ENCODE assay signal across 8 cellular contexts in genomic region chr7:139635521-139636240, GRCh38.
DNase-seq lines count a peak whose midpoint lies in the region; ATAC-seq and TF ChIP-seq lines count a peak whose summit lies in the region.
"Had no signal": no experiment of that assay in that cellular context is flagged by ENCODE, and none has a peak within 500 bp of the region (broad histone marks: within the 10 kb centered on the region; RNA-seq: fewer than 3 reads in every experiment).

No MANE protein-coding gene starts in this region.

- peaks cover 25% of the 10 kb centered on the region for H3K36me3 Mint-ChIP-seq in activated T-helper 17 cell treated with anti-CD3 and anti-CD28 coated beads, Interleukin-2, amount 50 U/mL, for 72 hours (ENCODE audit: low read depth)
- H3K36me3 Mint-ChIP-seq in nephron (ENCODE audit: low read depth): peaks cover 64% of the 10 kb centered on the region
- peaks cover 23% of the 10 kb centered on the region for H3K36me3 Mint-ChIP-seq in stimulated activated naive CD8-positive, alpha-beta T cell treated with anti-CD3 and anti-CD28 coated beads, Interleukin-15, Interleukin-2, amounts not matched to agents 100 ng/mL and 50 ng/mL, for 24 hours (ENCODE audit: low read depth)

- TF ChIP-seq CTCF in nephron (IDR thresholded peaks at IDR 0.05; ENCODE audit: unreplicated experiment in 3 of 3) (no peak), tibial nerve (IDR thresholded peaks at IDR 0.05) (no peak), GM10266 (IDR thresholded peaks at IDR 0.05; ENCODE audit: control insufficient read depth, insufficient read depth, low read depth, missing control alignments) (no peak)

- H3K4me3 ChIP-seq in tibial nerve: no peak overlapping the region

- H3K27me3 Mint-ChIP-seq in activated T-helper 17 cell treated with anti-CD3 and anti-CD28 coated beads, Interleukin-2, amount 50 U/mL, for 72 hours: no peaks in the 10 kb centered on the region
- no peaks in the 10 kb centered on the region for H3K27me3 Mint-ChIP-seq in nephron (ENCODE audit: low read depth)
- no peaks in the 10 kb centered on the region for H3K27me3 Mint-ChIP-seq in stimulated activated naive CD8-positive, alpha-beta T cell treated with anti-CD3 and anti-CD28 coated beads, Interleukin-15, Interleukin-2, amounts not matched to agents 100 ng/mL and 50 ng/mL, for 24 hours

- no peak for TF ChIP-seq EP300 in tibial nerve (IDR thresholded peaks at IDR 0.05)

- H3K4me1 ChIP-seq in tibial nerve: no peaks in the 10 kb centered on the region

- H3K27me3 ChIP-seq in tibial nerve: no peaks in the 10 kb centered on the region

- no peaks in the 10 kb centered on the region for H3K9me3 ChIP-seq in tibial nerve

- peak overlapping the region; percentile 79 for H3K4me3 Mint-ChIP-seq in activated T-helper 17 cell treated with anti-CD3 and anti-CD28 coated beads, Interleukin-2, amount 50 U/mL, for 72 hours
- H3K4me3 Mint-ChIP-seq in nephron: no peak overlapping the region
- H3K4me3 Mint-ChIP-seq in stimulated activated naive CD8-positive, alpha-beta T cell treated with anti-CD3 and anti-CD28 coated beads, Interleukin-15, Interleukin-2, amounts not matched to agents 100 ng/mL and 50 ng/mL, for 24 hours: peak overlapping the region; percentile 74

- no peak overlapping the region for H3K27ac ChIP-seq in tibial nerve

- peaks cover 29% of the 10 kb centered on the region for H3K4me1 Mint-ChIP-seq in activated T-helper 17 cell treated with anti-CD3 and anti-CD28 coated beads, Interleukin-2, amount 50 U/mL, for 72 hours
- H3K4me1 Mint-ChIP-seq in nephron: peaks cover 10% of the 10 kb centered on the region
- peaks cover 32% of the 10 kb centered on the region for H3K4me1 Mint-ChIP-seq in stimulated activated naive CD8-positive, alpha-beta T cell treated with anti-CD3 and anti-CD28 coated beads, Interleukin-15, Interleukin-2, amounts not matched to agents 100 ng/mL and 50 ng/mL, for 24 hours (ENCODE audit: low read depth)

- DNase-seq in UCSD-AML1 (lab: John Stamatoyannopoulos, UW; ENCODE audit: unreplicated experiment) (peak; percentile 60), tibial nerve (ENCODE audit: low spot score in 2 of 2) (no peak), GM10266 (ENCODE audit: extremely low spot score) (no peak)
- DNase-seq: NCI-H1105 treated with DMSO at 0.1 percent for 48 hours had no signal

- peak; percentile 95 for ATAC-seq in activated T-helper 17 cell treated with anti-CD3 and anti-CD28 coated beads, Interleukin-2, amount 50 U/mL, for 72 hours (replicated peaks)
- no peak for ATAC-seq in HG02588 (IDR thresholded peaks at IDR 0.05; ENCODE audit: unreplicated experiment)

- H3K27ac Mint-ChIP-seq in activated T-helper 17 cell treated with anti-CD3 and anti-CD28 coated beads, Interleukin-2, amount 50 U/mL, for 72 hours: peak overlapping the region; percentile 89
- H3K27ac Mint-ChIP-seq in nephron: peak overlapping the region in 2 of 3 experiments; percentile 26 to 77
- peak overlapping the region; percentile 85 for H3K27ac Mint-ChIP-seq in stimulated activated naive CD8-positive, alpha-beta T cell treated with anti-CD3 and anti-CD28 coated beads, Interleukin-15, Interleukin-2, amounts not matched to agents 100 ng/mL and 50 ng/mL, for 24 hours

- H3K9me3 Mint-ChIP-seq in activated T-helper 17 cell treated with anti-CD3 and anti-CD28 coated beads, Interleukin-2, amount 50 U/mL, for 72 hours: no peaks in the 10 kb centered on the region
- no peaks in the 10 kb centered on the region for H3K9me3 Mint-ChIP-seq in nephron
- H3K9me3 Mint-ChIP-seq in stimulated activated naive CD8-positive, alpha-beta T cell treated with anti-CD3 and anti-CD28 coated beads, Interleukin-15, Interleukin-2, amounts not matched to agents 100 ng/mL and 50 ng/mL, for 24 hours: peaks cover 7% of the 10 kb centered on the region

- TF ChIP-seq POLR2A in tibial nerve (IDR thresholded peaks at IDR 0.05): no peak

- 81 to 83% methylated on average over 25 of the region's 25 CpGs for WGBS in tibial nerve, 2 donors

- H3K36me3 ChIP-seq in tibial nerve: peaks cover 0 to 25% (median 0%) of the 10 kb centered on the region in 3 donors

Comparison
In these comparisons a context has a peak if more than half of its experiments do, and no peak if none do; other contexts are left out.
1. H3K4me3 Mint-ChIP-seq: peak in activated T-helper 17 cell treated with anti-CD3 and anti-CD28 coated beads, Interleukin-2, amount 50 U/mL, for 72 hours (single experiment) and stimulated activated naive CD8-positive, alpha-beta T cell treated with anti-CD3 and anti-CD28 coated beads, Interleukin-15, Interleukin-2, amounts not matched to agents 100 ng/mL and 50 ng/mL, for 24 hours (single experiment); none in nephron (0 of 3).
2. Peak in every context shown above with its lines, with median percentiles within 50 percentile points of each other: H3K27ac Mint-ChIP-seq.